In the genomic region with DNA sequence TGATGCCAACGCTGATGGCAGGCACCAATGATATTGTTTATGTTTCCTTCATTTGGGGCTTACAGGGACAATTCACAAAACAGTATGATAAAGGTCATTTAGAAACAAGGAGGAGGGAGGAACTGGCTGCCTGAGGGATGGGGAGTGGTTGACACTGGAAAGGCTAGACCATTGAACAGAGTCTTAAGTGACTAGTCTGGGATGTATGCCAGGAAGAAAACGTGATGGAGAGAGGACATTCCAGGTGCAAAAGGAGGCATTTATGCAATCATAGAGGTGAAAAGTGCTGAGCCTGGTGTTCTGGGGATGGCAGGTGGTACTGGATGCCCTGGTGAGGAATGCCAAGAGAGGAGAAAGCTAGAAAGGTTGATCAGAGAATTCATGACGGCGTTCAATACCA, we compare ENCODE assay signal across 16 cellular contexts.
"Had no signal": no experiment of that assay in that cellular context is flagged by ENCODE, and none has a peak within 500 bp of the region (broad histone marks: within the 10 kb centered on the region; RNA-seq: fewer than 3 reads in every experiment).

No MANE protein-coding gene starts in this region.

- H3K4me1 Mint-ChIP-seq: activated naive CD8-positive, alpha-beta T cell treated with anti-CD3 and anti-CD28 coated beads, Interleukin-2, amount 10 ng/mL, durations not matched to agents 7 days and 5 days; stimulated activated naive CD8-positive, alpha-beta T cell treated with anti-CD3 and anti-CD28 coated beads, Interleukin-15, amount 100 ng/mL, for 72 hours had no signal

- DNase-seq: activated CD4-positive, CD25-positive, alpha-beta regulatory T cell treated with anti-CD3 and anti-CD28 coated beads, Interleukin-2, amount 50 U/mL, for 72 hours; activated naive CD4-positive, alpha-beta T cell; activated naive CD8-positive, alpha-beta T cell treated with anti-CD3 and anti-CD28 coated beads, Interleukin-2, amount 10 ng/mL, durations not matched to agents 7 days and 5 days; cortex of kidney; effector CD4-positive, alpha-beta T cell; glutamatergic neuron; hypothalamus; kidney; psoas muscle; right lobe of liver; stimulated activated naive CD8-positive, alpha-beta T cell treated with anti-CD3 and anti-CD28 coated beads, Interleukin-15, amount 100 ng/mL, for 72 hours; uterus had no signal

- H3K4me1 ChIP-seq: foreskin keratinocyte, psoas muscle, right lobe of liver, uterus had no signal

- H3K27me3 ChIP-seq: foreskin keratinocyte, right lobe of liver, uterus had no signal

- H3K4me3 Mint-ChIP-seq: activated naive CD8-positive, alpha-beta T cell treated with anti-CD3 and anti-CD28 coated beads, Interleukin-2, amount 10 ng/mL, durations not matched to agents 7 days and 5 days; brain; stimulated activated naive CD8-positive, alpha-beta T cell treated with anti-CD3 and anti-CD28 coated beads, Interleukin-15, amount 100 ng/mL, for 72 hours had no signal

- ATAC-seq: foreskin keratinocyte; right lobe of liver; stimulated activated naive CD8-positive, alpha-beta T cell treated with anti-CD3 and anti-CD28 coated beads, Interleukin-15, amount 100 ng/mL, for 72 hours had no signal

- H3K27ac Mint-ChIP-seq: activated naive CD8-positive, alpha-beta T cell treated with anti-CD3 and anti-CD28 coated beads, Interleukin-2, amount 10 ng/mL, durations not matched to agents 7 days and 5 days had no signal

- H3K27ac ChIP-seq: foreskin keratinocyte, psoas muscle, right lobe of liver, thoracic aorta, uterus had no signal

- H3K36me3 Mint-ChIP-seq: activated naive CD8-positive, alpha-beta T cell treated with anti-CD3 and anti-CD28 coated beads, Interleukin-2, amount 10 ng/mL, durations not matched to agents 7 days and 5 days had no signal

- H3K9me3 ChIP-seq: right lobe of liver, thoracic aorta, uterus had no signal

- H3K27me3 Mint-ChIP-seq: stimulated activated naive CD8-positive, alpha-beta T cell treated with anti-CD3 and anti-CD28 coated beads, Interleukin-15, amount 100 ng/mL, for 72 hours had no signal

- H3K4me3 ChIP-seq: psoas muscle, right lobe of liver, smooth muscle cell, thoracic aorta, uterus had no signal

- H3K36me3 ChIP-seq: right lobe of liver, uterus had no signal
